In genomic region chr16:67537636-67538591, GRCh38 we compare ENCODE assay signal across 8 cellular contexts. TPM values are rescaled to one million over a fixed set of nuclear protein-coding genes. Genes with fewer than 3 reads are reported as not detected.
DNase-seq lines count a peak whose midpoint lies in the region; ATAC-seq and TF ChIP-seq lines count a peak whose summit lies in the region.

No MANE protein-coding gene starts in this region.

- no peaks in the 10 kb centered on the region for H3K9me3 Mint-ChIP-seq in HFFc6

- peak overlapping the region; percentile 98 for H3K4me2 ChIP-seq in BLaER1

- H3K27ac ChIP-seq in BLaER1 (peak overlapping the region; percentile 90), lower lobe of right lung (peak overlapping the region; percentile 94)

- peak overlapping the region; percentile 85 for H3K27ac Mint-ChIP-seq in HFFc6

- H3K27me3 ChIP-seq in BLaER1 (no peaks in the 10 kb centered on the region), lower lobe of right lung (ENCODE audit: low read depth) (no peaks in the 10 kb centered on the region)

- peaks cover 11% of the 10 kb centered on the region for H3K27me3 Mint-ChIP-seq in HFFc6 (ENCODE audit: insufficient read depth)

- H3K4me1 Mint-ChIP-seq in HFFc6 (ENCODE audit: low read depth), result peaks cover 63% of the 10 kb centered on the region

- peak; percentile 40 to 44 for ATAC-seq in activated CD4-positive, CD25-positive, alpha-beta regulatory T cell treated with anti-CD3 and anti-CD28 coated beads, Interleukin-2, amount 50 U/mL, for 24 hours
- ATAC-seq in lower lobe of right lung, result peak; percentile 75 to 82
- ATAC-seq in GM19351 (IDR thresholded peaks at IDR 0.05; ENCODE audit: unreplicated experiment), result no peak

- H3K4me3 ChIP-seq in BLaER1, result peak overlapping the region; percentile 88
- H3K4me3 ChIP-seq in lower lobe of right lung, result peak overlapping the region; percentile 83

- TF ChIP-seq CTCF in HFFc6 (IDR thresholded peaks at IDR 0.05), result no peak
- no peak for TF ChIP-seq CTCF in lower lobe of right lung (IDR thresholded peaks at IDR 0.05)

- peaks cover 95% of the 10 kb centered on the region for H4K20me1 ChIP-seq in BLaER1

- peaks cover 24% of the 10 kb centered on the region for H3K36me3 Mint-ChIP-seq in HFFc6 (ENCODE audit: low read depth)

- H3K9ac ChIP-seq in BLaER1, result peak overlapping the region; percentile 91

- peaks cover 49% of the 10 kb centered on the region for H3K36me3 ChIP-seq in BLaER1
- H3K36me3 ChIP-seq in lower lobe of right lung, result peaks cover 45% of the 10 kb centered on the region

- no peak for DNase-seq in HFFc6
- DNase-seq in dermis blood vessel endothelial cell, result peak; percentile 82
- peak; percentile 82 for DNase-seq in lower lobe of right lung
- peak; percentile 29 to 64 for DNase-seq in stimulated activated CD8-positive, alpha-beta memory T cell treated with anti-CD3 and anti-CD28 coated beads, Interleukin-7, amount 100 ng/mL, for 4 hours (ENCODE audit: low read depth in 2 of 2)
- DNase-seq in SIG-M5 treated with dmso at 0.1 percent for 504 hours (lab: John Stamatoyannopoulos, UW; ENCODE audit: unreplicated experiment), result no peak

- H3K4me1 ChIP-seq in BLaER1, result peaks cover 91% of the 10 kb centered on the region
- peaks cover 82% of the 10 kb centered on the region for H3K4me1 ChIP-seq in lower lobe of right lung

- H3K4me3 Mint-ChIP-seq in HFFc6, result peak overlapping the region; percentile 85

- no peaks in the 10 kb centered on the region for H3K9me3 ChIP-seq in BLaER1
- H3K9me3 ChIP-seq in lower lobe of right lung, result no peaks in the 10 kb centered on the region

- intact Hi-C loops in lower lobe of right lung (cut with DNase I), result no loop called here

RNA-seq across cellular contexts. Expression of gene RIPOR1, which starts 9.3 kb away (rescaled TPM):
- total RNA-seq in HFFc6 (2021; fragmentation: NEBNext Ultra II Directional; extraction: Animal tissue kit (Norgen Biotek cat#: 25700)), result 100 to 1,000 TPM in 1 of 6 experiments, 10 to 100 TPM in 5; 72.2 to 101 (median 82.9) TPM
- 74.9 and 149 TPM in 2 replicates for total RNA-seq in dermis blood vessel endothelial cell
- total RNA-seq in lower lobe of right lung, result 112 TPM

RNA-seq across cellular contexts. Expression of gene CTCF, which starts 24.4 kb away (rescaled TPM):
- total RNA-seq in HFFc6 (2021; fragmentation: NEBNext Ultra II Directional; extraction: Animal tissue kit (Norgen Biotek cat#: 25700)), result 10 to 100 TPM; 22.6 to 31.1 (median 29.4) TPM
- total RNA-seq in dermis blood vessel endothelial cell, result 30.3 and 36.3 TPM in 2 replicates
- total RNA-seq in lower lobe of right lung, result 36.2 TPM

RNA-seq across cellular contexts. Expression of gene AGRP, which starts 54.6 kb away (rescaled TPM):
- not detected for total RNA-seq in HFFc6 (2021; fragmentation: NEBNext Ultra II Directional; extraction: Animal tissue kit (Norgen Biotek cat#: 25700))
- total RNA-seq in dermis blood vessel endothelial cell (not detected in 2 replicates), lower lobe of right lung (8.5 TPM)

RNA-seq across cellular contexts. Expression of gene ATP6V0D1, which starts 57.0 kb away (rescaled TPM):
- total RNA-seq in HFFc6 (2021; fragmentation: NEBNext Ultra II Directional; extraction: Animal tissue kit (Norgen Biotek cat#: 25700)), result 100 to 1,000 TPM; 102 to 130 (median 118) TPM
- total RNA-seq in dermis blood vessel endothelial cell (134 and 155 TPM in 2 replicates), lower lobe of right lung (175 TPM)

Comparison
In these comparisons a context has a peak if more than half of its experiments do, and no peak if none do; other contexts are left out.
1. DNase-seq: peak in dermis blood vessel endothelial cell (single experiment), lower lobe of right lung (single experiment) and stimulated activated CD8-positive, alpha-beta memory T cell treated with anti-CD3 and anti-CD28 coated beads, Interleukin-7, amount 100 ng/mL, for 4 hours (2 of 2); none in HFFc6 (single experiment) and SIG-M5 treated with dmso at 0.1 percent for 504 hours (single experiment).